In genomic region chr4:16212138-16212782, GRCh38 we compare ENCODE assay signal across 25 cellular contexts. TPM values are rescaled to one million over a fixed set of nuclear protein-coding genes. Genes with fewer than 3 reads are reported as not detected.
A peak's percentile ranks its signal among the peaks of the same experiment; 100 is the strongest.
DNase-seq lines count a peak whose midpoint lies in the region; ATAC-seq, FAIRE-seq and TF ChIP-seq lines count a peak whose summit lies in the region.
"Had no signal": no experiment of that assay in that cellular context is flagged by ENCODE, and none has a peak within 500 bp of the region (broad histone marks: within the 10 kb centered on the region; RNA-seq: fewer than 3 reads in every experiment).

No MANE protein-coding gene starts in this region.

- DNase-seq in MCF 10A (ENCODE audit: unreplicated experiment), result no peak
- DNase-seq in mammary epithelial cell, result no peak
- no peak for DNase-seq in GM12891 (ENCODE audit: insufficient read length, low spot score)
- no peak for DNase-seq in naive thymus-derived CD4-positive, alpha-beta T cell
- DNase-seq in HCEC 1CT, result no peak
- no peak for DNase-seq in NCI-H146 treated with DMSO at 0.1 percent for 48 hours (lab: John Stamatoyannopoulos, UW; ENCODE audit: unreplicated experiment)
- DNase-seq: activated naive CD4-positive, alpha-beta T cell treated with anti-CD3 and anti-CD28 coated beads, Interleukin-2, amount 50 U/mL, for 16 hours; cortex of kidney; EL; GM23248; HFFc6; kidney; NCI-H1105 treated with DMSO at 0.1 percent for 48 hours; NCI-H2029 treated with DMSO at 0.1 percent for 48 hours; NCI-H2227 treated with DMSO at 0.1 percent for 48 hours; NCI-H69; OCI-M1 had no signal

- peak; percentile 79 for FAIRE-seq in GM12891 (lab: Jason Lieb, UNC)
- FAIRE-seq: bronchial epithelial cell, endothelial cell of umbilical vein, kidney had no signal

- H3K4me1 Mint-ChIP-seq in MCF 10A (ENCODE audit: insufficient read depth, unreplicated experiment), result peaks cover 13% of the 10 kb centered on the region
- H3K4me1 Mint-ChIP-seq in naive thymus-derived CD4-positive, alpha-beta T cell, result peaks cover 45 to 89% (median 74%) of the 10 kb centered on the region in 7 donors

- no peak overlapping the region for H3K4me3 Mint-ChIP-seq in MCF 10A (ENCODE audit: unreplicated experiment)
- peak overlapping the region in 3 of 10 donors; percentile 6 to 48 (median 32) for H3K4me3 Mint-ChIP-seq in naive thymus-derived CD4-positive, alpha-beta T cell
- H3K4me3 Mint-ChIP-seq: HFFc6; stimulated activated memory B cell treated with anti-CD40 and anti-IgM and Interleukin-4, amounts not matched to agents 10 μg/mL and 1 μg/mL and 100 μg/mL, for 72 hours had no signal

- POLR2A ChIA-PET in MCF 10A (lab: Yijun Ruan, JAX), result no interaction called here
- POLR2A ChIA-PET in naive thymus-derived CD4-positive, alpha-beta T cell (lab: Charles Lee), result interaction anchor here (0.6 to 3.5 kb wide), 3 partner anchors 8 to 37 kb away, joined by 3 to 14 read pairs (median 4); no protein-coding TSS in a partner anchor

- H3K36me3 Mint-ChIP-seq in MCF 10A (ENCODE audit: insufficient read depth, unreplicated experiment), result peaks cover 7% of the 10 kb centered on the region
- H3K36me3 Mint-ChIP-seq in naive thymus-derived CD4-positive, alpha-beta T cell, result peaks cover 9 to 56% (median 38%) of the 10 kb centered on the region in 5 donors

- H3K4me3 ChIP-seq in mammary epithelial cell (replicated peaks in 1 of 3; ENCODE audit: insufficient read depth in 1 of 3, low read depth in 2 of 3, low read length in 3 of 3), result no peak overlapping the region
- no peak overlapping the region for H3K4me3 ChIP-seq in naive thymus-derived CD4-positive, alpha-beta T cell (ENCODE audit: low read length)
- H3K4me3 ChIP-seq: GM23248, smooth muscle cell, vagina had no signal

- in situ Hi-C loops in mammary epithelial cell (cut with MboI; ENCODE audit: low sequenced_read_pairs in 2 of 2), result no loop called here

- H3K27ac ChIP-seq in mammary epithelial cell (ENCODE audit: insufficient read depth, low read depth, low read length) (no peak overlapping the region), VCaP (peak overlapping the region; percentile 58)
- no peak overlapping the region for H3K27ac ChIP-seq in naive thymus-derived CD4-positive, alpha-beta T cell (ENCODE audit: low read depth, low read length)
- H3K27ac ChIP-seq: C4-2B, GM23248, vagina had no signal

- peaks cover 3% of the 10 kb centered on the region for H3K36me3 ChIP-seq in mammary epithelial cell (ENCODE audit: insufficient read depth, low read length)
- H3K36me3 ChIP-seq in naive thymus-derived CD4-positive, alpha-beta T cell (ENCODE audit: control insufficient read depth in 2 of 3, insufficient read depth in 3 of 3, low read length in 3 of 3), result peaks cover 0 to 20% (median 0%) of the 10 kb centered on the region in 3 experiments
- H3K36me3 ChIP-seq: vagina had no signal

- H3K9me3 ChIP-seq in mammary epithelial cell (replicated peaks; ENCODE audit: insufficient read depth, low read length), result no peaks in the 10 kb centered on the region
- no peaks in the 10 kb centered on the region for H3K9me3 ChIP-seq in naive thymus-derived CD4-positive, alpha-beta T cell (ENCODE audit: control insufficient read depth in 2 of 3, low read length in 3 of 3)
- H3K9me3 ChIP-seq: vagina had no signal

- CTCF ChIA-PET in MCF 10A (lab: Yijun Ruan, JAX), result interaction anchor here (0.8 to 1.2 kb wide), 3 partner anchors 10 to 405 kb away, joined by 3 to 5 read pairs (median 4); no protein-coding TSS in a partner anchor
- CTCF ChIA-PET in mammary epithelial cell (lab: Charles Lee; ENCODE audit: low non-redundant PET), result no interaction called here
- CTCF ChIA-PET in naive thymus-derived CD4-positive, alpha-beta T cell (lab: Charles Lee), result interaction anchor here (1.2 to 1.7 kb wide), 2 partner anchors 12 to 13 kb away, joined by 4 to 6 read pairs; no protein-coding TSS in a partner anchor

- H3K4me2 ChIP-seq in mammary epithelial cell (ENCODE audit: insufficient read depth, low read depth, low read length), result no peak overlapping the region
- H3K4me2 ChIP-seq: smooth muscle cell had no signal

- no peaks in the 10 kb centered on the region for H3K4me1 ChIP-seq in mammary epithelial cell (ENCODE audit: insufficient read depth, low read length)
- H3K4me1 ChIP-seq in naive thymus-derived CD4-positive, alpha-beta T cell (ENCODE audit: control insufficient read depth in 2 of 2, insufficient read depth in 2 of 2, low read length in 2 of 2), result peaks cover 13 to 18% of the 10 kb centered on the region in 2 donors
- H3K4me1 ChIP-seq: vagina had no signal

- H3K27ac Mint-ChIP-seq in MCF 10A (ENCODE audit: low read depth, unreplicated experiment), result no peak overlapping the region
- peak overlapping the region in 5 of 9 donors; percentile 4 to 63 (median 47) for H3K27ac Mint-ChIP-seq in naive thymus-derived CD4-positive, alpha-beta T cell
- H3K27ac Mint-ChIP-seq: HFFc6; stimulated activated memory B cell treated with anti-CD40 and anti-IgM and Interleukin-4, amounts not matched to agents 10 μg/mL and 1 μg/mL and 100 μg/mL, for 72 hours had no signal

- H3K27me3 Mint-ChIP-seq in MCF 10A (ENCODE audit: insufficient read depth, unreplicated experiment), result no peaks in the 10 kb centered on the region
- no peaks in the 10 kb centered on the region for H3K27me3 Mint-ChIP-seq in naive thymus-derived CD4-positive, alpha-beta T cell
- H3K27me3 Mint-ChIP-seq: stimulated activated memory B cell treated with anti-CD40 and anti-IgM and Interleukin-4, amounts not matched to agents 10 μg/mL and 1 μg/mL and 100 μg/mL, for 72 hours had no signal

- no peak overlapping the region for H2AFZ ChIP-seq in mammary epithelial cell (ENCODE audit: low read depth, low read length)
- H2AFZ ChIP-seq: GM23248 had no signal

- H3K79me2 ChIP-seq in mammary epithelial cell (ENCODE audit: insufficient read depth, low read length), result peaks cover 7% of the 10 kb centered on the region

- intact Hi-C loops in MCF 10A (cut with micrococcal nuclease), result no loop called here
- intact Hi-C loops in mammary epithelial cell (cut with micrococcal nuclease), result no loop called here
- intact Hi-C loops in naive thymus-derived CD4-positive, alpha-beta T cell (cut with micrococcal nuclease), result no loop called here

- BruUV-seq in MCF 10A (replicated peaks; lab: Mats Ljungman, UMichigan), result TSS peak; percentile 7
- BruUV-seq in mammary epithelial cell (replicated peaks; lab: Mats Ljungman, UMichigan), result no TSS peak

- TF ChIP-seq CTCF in MCF 10A (IDR thresholded peaks at IDR 0.05; ENCODE audit: unreplicated experiment), result no peak
- no peak for TF ChIP-seq CTCF in mammary epithelial cell (conservative IDR thresholded peaks at IDR 0.05 in 1 of 2, IDR thresholded peaks at IDR 0.05 in 1 of 2; ENCODE audit: extremely low read depth in 1 of 2, insufficient read depth in 1 of 2, low read depth in 1 of 2, low read length in 2 of 2)
- TF ChIP-seq CTCF in VCaP (conservative IDR thresholded peaks at IDR 0.05), result no peak

- no peaks in the 10 kb centered on the region for H3K27me3 ChIP-seq in mammary epithelial cell (ENCODE audit: insufficient read depth, low read length)
- H3K27me3 ChIP-seq in naive thymus-derived CD4-positive, alpha-beta T cell (ENCODE audit: control insufficient read depth in 2 of 2, insufficient read depth in 2 of 2, low read length in 2 of 2), result no peaks in the 10 kb centered on the region
- H3K27me3 ChIP-seq: vagina had no signal

- no peaks in the 10 kb centered on the region for H3K9me3 Mint-ChIP-seq in MCF 10A (ENCODE audit: unreplicated experiment)
- no peaks in the 10 kb centered on the region for H3K9me3 Mint-ChIP-seq in naive thymus-derived CD4-positive, alpha-beta T cell
- H3K9me3 Mint-ChIP-seq: HFFc6; stimulated activated memory B cell treated with anti-CD40 and anti-IgM and Interleukin-4, amounts not matched to agents 10 μg/mL and 1 μg/mL and 100 μg/mL, for 72 hours had no signal

- dilution Hi-C loops in mammary epithelial cell (cut with HindIII; ENCODE audit: low sequenced_read_pairs), result no loop called here

- WGBS in mammary epithelial cell (ENCODE audit: low coverage, missing lambda C conversion rate), result 79% methylated on average over 3 of the region's 3 CpGs

- no peak overlapping the region for H3K9ac ChIP-seq in mammary epithelial cell (ENCODE audit: insufficient read depth, low read length)
- H3K9ac ChIP-seq: GM23248 had no signal

- no peak for ATAC-seq in naive thymus-derived CD4-positive, alpha-beta T cell
- ATAC-seq in GM19328 (IDR thresholded peaks at IDR 0.05; ENCODE audit: unreplicated experiment), result no peak
- ATAC-seq: stimulated activated memory B cell treated with anti-CD40 and anti-IgM and Interleukin-4, amounts not matched to agents 10 μg/mL and 1 μg/mL and 100 μg/mL, for 72 hours had no signal

- no peaks in the 10 kb centered on the region for H4K20me1 ChIP-seq in mammary epithelial cell (ENCODE audit: insufficient read depth, low read length)

- TF ChIP-seq POLR2A in GM12891 (IDR thresholded peaks at IDR 0.05; ENCODE audit: low read depth, low read length), result no peak

TF ChIP-seq in GM12891, 5 proteins besides CTCF, POLR2A, EP300 and RAD21:
- TF ChIP-seq TAF1 (IDR thresholded peaks at IDR 0.05; ENCODE audit: low read depth, low read length) (no peak), POU2F2 (IDR thresholded peaks at IDR 0.05; ENCODE audit: low read depth, low read length) (no peak), POLR2AphosphoS5 (IDR thresholded peaks at IDR 0.05; ENCODE audit: low read depth, low read length) (no peak), PAX5 (IDR thresholded peaks at IDR 0.05; ENCODE audit: insufficient read depth, low read length, severe bottlenecking) (no peak), SPI1 (IDR thresholded peaks at IDR 0.05; ENCODE audit: low read depth, low read length) (peak; percentile 42)
TF ChIP-seq in GM12891: peak in this region for 1.

RNA-seq across cellular contexts. Expression of gene TAPT1, which starts 14.0 kb away (rescaled TPM):
- 22.0 and 27.8 TPM in 2 replicates for total RNA-seq in MCF 10A (2022)
- 10 to 100 TPM; 16.2 to 21.1 TPM for total RNA-seq in mammary epithelial cell
- polyA plus RNA-seq in mammary epithelial cell, result 7.8 TPM
- polyA minus RNA-seq in mammary epithelial cell, result 7.9 TPM
- 4.4 TPM for polyA plus RNA-seq in GM12891 (2012; ENCODE audit: low read depth, missing spikeins)
- 10 to 100 TPM; 43.0 to 82.5 (median 70.6) TPM for total RNA-seq in naive thymus-derived CD4-positive, alpha-beta T cell
- 10 to 100 TPM; 28.8 to 30.3 TPM for polyA plus RNA-seq in naive thymus-derived CD4-positive, alpha-beta T cell
